ENCODE assay signal across 1 cellular context in genomic region chr1:200971955-200972711, GRCh38.
TF ChIP-seq lines count a peak whose summit lies in the region.

No MANE protein-coding gene starts in this region.

TF ChIP-seq in K562, 482 proteins besides CTCF, POLR2A, EP300 and RAD21 (continued from another document):
- TF ChIP-seq CTCFL (IDR thresholded peaks at IDR 0.05; ENCODE audit: borderline replicate concordance, insufficient read depth, low read depth, low read length, poor library complexity, severe bottlenecking), result peak; percentile 44
- peak in 1 of 3 experiments; percentile 9 for TF ChIP-seq YY1 (IDR thresholded peaks at IDR 0.05; ENCODE audit: borderline replicate concordance in 1 of 3, control insufficient read depth in 1 of 3, extremely low read depth in 1 of 3, insufficient read depth in 3 of 3, insufficient read length in 1 of 3, insufficient replicate concordance in 2 of 3, low read depth in 1 of 3, low read length in 2 of 3)
- TF ChIP-seq CC2D1A (IDR thresholded peaks at IDR 0.05), result 0 out of 2 replicates have a peak, but pooled peaks have one; percentile 46
- no peak for TF ChIP-seq ZBTB5 (IDR thresholded peaks at IDR 0.05)
- TF ChIP-seq STAG1 (CRISPR knock-in tag; IDR thresholded peaks at IDR 0.05; ENCODE audit: borderline replicate concordance), result peak; percentile 36; the same call in 1 of the 2 replicates
- peak in 1 of 2 experiments; percentile 84; a peak in 2 of 4 replicates for TF ChIP-seq KDM1A (IDR thresholded peaks at IDR 0.05)
- TF ChIP-seq MAZ (CRISPR knock-in tag; conservative IDR thresholded peaks at IDR 0.05 in 1 of 2, IDR thresholded peaks at IDR 0.05 in 1 of 2), result peak in 1 of 2 experiments; percentile 57; a peak in 2 of 4 replicates
- peak; percentile 22; the same call in 1 of the 2 replicates for TF ChIP-seq LCOR (CRISPR knock-in tag; IDR thresholded peaks at IDR 0.05)
- TF ChIP-seq PRPF4 (IDR thresholded peaks at IDR 0.05; ENCODE audit: insufficient read depth, low read depth, low read length, poor library complexity, severe bottlenecking), result no peak
- peak; percentile 85 for TF ChIP-seq ZNF444 (CRISPR knock-in tag; IDR thresholded peaks at IDR 0.05)
- TF ChIP-seq SMC3 (conservative IDR thresholded peaks at IDR 0.05; ENCODE audit: insufficient read depth, low read depth, low read length), result peak; percentile 85
- TF ChIP-seq ZZZ3 (IDR thresholded peaks at IDR 0.05), result no peak
- TF ChIP-seq HMGXB4 (CRISPR knock-in tag; IDR thresholded peaks at IDR 0.05), result no peak
